Comparison of ENCODE assay signal across 8 cellular contexts in the genomic region with DNA sequence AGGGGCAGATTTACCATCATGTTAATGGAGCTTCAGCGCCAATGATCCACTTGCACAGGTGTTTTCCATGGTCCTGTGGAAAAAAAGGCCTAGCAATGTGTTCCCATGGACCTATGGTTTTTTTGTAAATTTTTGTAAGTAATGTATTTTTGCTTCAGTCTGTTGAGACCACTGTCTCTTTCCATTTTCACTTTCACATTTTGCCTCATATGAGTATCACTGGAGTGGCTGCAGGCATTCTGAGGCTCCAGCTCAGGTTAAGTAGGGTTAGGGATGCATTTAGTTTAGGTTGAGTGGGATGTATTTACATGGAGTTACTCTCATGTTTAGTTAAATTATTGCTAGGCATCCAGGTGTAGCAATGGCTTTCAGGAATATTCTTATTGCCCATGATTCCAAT. TPM values are rescaled to one million over a fixed set of nuclear protein-coding genes. Genes with fewer than 3 reads are reported as not detected.
DNase-seq lines count a peak whose midpoint lies in the region; ATAC-seq and TF ChIP-seq lines count a peak whose summit lies in the region.

No MANE protein-coding gene starts in this region.

- H3K9me3 ChIP-seq in psoas muscle: no peaks in the 10 kb centered on the region

- no peak overlapping the region for H3K27ac ChIP-seq in psoas muscle

- H3K27ac Mint-ChIP-seq in activated naive CD4-positive, alpha-beta T cell treated with anti-CD3 and anti-CD28 coated beads, Interleukin-2, amount 50 U/mL, for 72 hours: peak overlapping the region; percentile 90

- 94 to 100% (median 100%) methylated on average over 1 of the region's 1 CpG for WGBS in psoas muscle, 3 donors

- TF ChIP-seq CTCF in psoas muscle (IDR thresholded peaks at IDR 0.05): no peak

- H3K36me3 ChIP-seq in psoas muscle (ENCODE audit: insufficient read depth in 1 of 2, low read depth in 1 of 2): no peaks in the 10 kb centered on the region

- H3K4me1 ChIP-seq in psoas muscle: no peaks in the 10 kb centered on the region

- no peaks in the 10 kb centered on the region for H3K27me3 ChIP-seq in psoas muscle (ENCODE audit: insufficient read depth in 3 of 3, low read length in 2 of 3)

- H3K36me3 Mint-ChIP-seq in activated naive CD4-positive, alpha-beta T cell treated with anti-CD3 and anti-CD28 coated beads, Interleukin-2, amount 50 U/mL, for 72 hours: peaks cover 7 to 27% of the 10 kb centered on the region in 2 donors

- no peak for DNase-seq in activated naive CD4-positive, alpha-beta T cell treated with anti-CD3 and anti-CD28 coated beads, Interleukin-2, amount 50 U/mL, for 72 hours (ENCODE audit: low spot score in 2 of 2)
- no peak for DNase-seq in psoas muscle
- DNase-seq in NK-92 (lab: John Stamatoyannopoulos, UW; ENCODE audit: unreplicated experiment): no peak
- DNase-seq in iPS-NIHi7 (ENCODE audit: extremely low spot score): no peak
- DNase-seq in NCI-H2107 treated with DMSO at 0.1 percent for 48 hours (lab: John Stamatoyannopoulos, UW; ENCODE audit: unreplicated experiment): no peak

- ATAC-seq in GM19463 (IDR thresholded peaks at IDR 0.05; ENCODE audit: unreplicated experiment) (peak; percentile 70), HG03103 (IDR thresholded peaks at IDR 0.05; ENCODE audit: low read depth, unreplicated experiment) (peak; percentile 70), psoas muscle (no peak)
- peak; percentile 61 to 82 for ATAC-seq in activated naive CD4-positive, alpha-beta T cell treated with anti-CD3 and anti-CD28 coated beads, Interleukin-2, amount 50 U/mL, for 72 hours

- peak overlapping the region; percentile 55 for H3K4me3 ChIP-seq in GM08714 (ENCODE audit: low read length)
- H3K4me3 ChIP-seq in psoas muscle: no peak overlapping the region

- intact Hi-C loops in psoas muscle (cut with DNase I): no loop called here

- peaks cover 7 to 9% of the 10 kb centered on the region in 2 donors for H3K9me3 Mint-ChIP-seq in activated naive CD4-positive, alpha-beta T cell treated with anti-CD3 and anti-CD28 coated beads, Interleukin-2, amount 50 U/mL, for 72 hours

RNA-seq across cellular contexts. Expression of gene LMBRD1, which starts 19.2 kb away (rescaled TPM):
- 10 to 100 TPM; 17.5 to 23.1 TPM for total RNA-seq in activated naive CD4-positive, alpha-beta T cell treated with anti-CD3 and anti-CD28 coated beads, Interleukin-2, amount 50 U/mL, for 72 hours
- total RNA-seq in psoas muscle: 10 to 100 TPM; 22.9 to 37.0 (median 27.3) TPM
- 10 to 100 TPM; 19.7 to 30.6 (median 25.5) TPM for polyA plus RNA-seq in psoas muscle

RNA-seq across cellular contexts. Expression of gene COL19A1, which starts 50.3 kb away (rescaled TPM):
- under 1 TPM; 0.05 to 0.10 TPM for total RNA-seq in activated naive CD4-positive, alpha-beta T cell treated with anti-CD3 and anti-CD28 coated beads, Interleukin-2, amount 50 U/mL, for 72 hours
- 10 to 100 TPM in 1 of 4 donors, 1 to 10 TPM in 2, under 1 TPM in 1; 0.13 to 10.3 (median 1.3) TPM for total RNA-seq in psoas muscle
- under 1 TPM; 0.01 to 0.33 (median 0.04) TPM for polyA plus RNA-seq in psoas muscle

Comparison
In these comparisons a context has a peak if more than half of its experiments do, and no peak if none do; other contexts are left out.
1. ATAC-seq: peak in GM19463 (single experiment), HG03103 (single experiment) and activated naive CD4-positive, alpha-beta T cell treated with anti-CD3 and anti-CD28 coated beads, Interleukin-2, amount 50 U/mL, for 72 hours (2 of 2); none in psoas muscle (0 of 4).